Comparison of ENCODE assay signal across 1 cellular context in the genomic region with DNA sequence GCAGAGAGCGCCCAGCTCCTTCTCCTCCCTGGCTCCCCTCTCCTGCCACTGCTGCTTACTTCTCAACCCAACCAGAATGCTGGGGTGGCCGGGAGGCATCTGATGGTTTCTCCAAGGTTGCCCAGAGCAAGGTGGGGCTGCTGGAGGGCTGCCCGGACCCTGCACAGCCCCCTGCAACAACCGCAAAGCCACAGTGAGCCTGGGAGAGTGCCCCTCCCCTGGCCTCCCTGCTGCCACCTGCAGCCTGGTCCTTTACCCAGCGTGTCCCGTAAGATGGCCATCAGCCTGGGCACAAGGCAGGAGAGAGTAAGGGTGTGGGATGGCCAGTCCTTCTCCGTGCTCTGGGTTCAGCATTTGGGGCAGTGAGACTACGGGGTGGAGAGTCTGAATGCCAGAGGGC.
TF ChIP-seq lines count a peak whose summit lies in the region.

No MANE protein-coding gene starts in this region.

TF ChIP-seq in GM23338, 12 proteins besides CTCF, POLR2A, EP300 and RAD21 (continued from another document):
- TF ChIP-seq NANOG (IDR thresholded peaks at IDR 0.05; ENCODE audit: borderline replicate concordance) (no peak), JUNB (IDR thresholded peaks at IDR 0.05; ENCODE audit: unreplicated experiment) (no peak)
TF ChIP-seq in GM23338: peak in this region for 0.
